Comparison of ENCODE assay signal across 1 cellular context in the genomic region with DNA sequence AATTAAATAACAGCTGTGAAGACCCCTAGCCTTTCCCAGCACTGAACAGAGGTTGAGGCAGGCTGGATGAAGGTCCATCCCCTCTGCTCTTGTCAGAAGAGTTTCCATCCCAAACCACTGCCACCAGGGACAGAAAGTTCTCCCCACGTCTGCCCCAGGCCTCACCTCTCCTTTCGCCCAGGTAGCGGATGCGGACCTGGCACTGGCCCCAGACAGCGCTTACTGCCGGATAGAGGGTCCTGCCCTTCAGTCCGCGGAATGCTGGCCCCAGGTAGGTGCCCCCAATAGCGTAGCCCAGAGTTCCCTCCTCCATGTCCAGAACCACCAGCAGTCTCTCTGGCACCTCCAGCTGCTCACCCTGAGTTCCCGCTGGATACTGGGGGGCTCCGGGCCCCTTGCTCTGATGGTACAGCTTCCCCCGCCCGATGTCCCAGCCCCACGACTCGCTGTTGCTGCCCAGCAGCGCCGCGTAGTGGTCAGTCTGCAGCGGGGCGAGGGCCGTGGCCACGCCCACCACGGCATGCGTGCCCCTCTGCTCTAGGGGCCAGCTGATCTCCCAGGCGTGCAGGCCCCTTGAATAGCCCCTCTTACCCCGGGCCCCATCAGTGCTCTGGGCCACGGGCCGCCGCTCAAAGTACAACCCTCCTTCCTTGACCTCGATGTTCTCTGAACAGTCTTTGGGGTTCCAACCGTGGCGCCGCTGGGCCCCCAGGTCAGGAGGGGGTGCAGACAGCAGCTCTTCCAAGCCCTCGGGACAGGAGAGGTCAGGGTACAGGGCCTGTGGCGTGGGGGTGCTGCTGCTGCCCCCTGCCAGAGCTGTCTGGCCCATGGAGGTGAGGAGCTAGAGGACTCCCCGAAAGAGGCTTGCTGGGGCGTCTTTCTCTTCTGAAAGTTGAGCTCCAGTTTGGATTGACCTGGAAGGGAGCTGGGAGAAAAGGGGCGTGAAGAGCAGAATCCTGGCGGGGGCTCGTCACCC.
TF ChIP-seq lines count a peak whose summit lies in the region.

No MANE protein-coding gene starts in this region.

TF ChIP-seq in HepG2, 621 proteins besides CTCF, POLR2A, EP300 and RAD21 (continued from another document and continues in another):
- TF ChIP-seq, protein P1, sequence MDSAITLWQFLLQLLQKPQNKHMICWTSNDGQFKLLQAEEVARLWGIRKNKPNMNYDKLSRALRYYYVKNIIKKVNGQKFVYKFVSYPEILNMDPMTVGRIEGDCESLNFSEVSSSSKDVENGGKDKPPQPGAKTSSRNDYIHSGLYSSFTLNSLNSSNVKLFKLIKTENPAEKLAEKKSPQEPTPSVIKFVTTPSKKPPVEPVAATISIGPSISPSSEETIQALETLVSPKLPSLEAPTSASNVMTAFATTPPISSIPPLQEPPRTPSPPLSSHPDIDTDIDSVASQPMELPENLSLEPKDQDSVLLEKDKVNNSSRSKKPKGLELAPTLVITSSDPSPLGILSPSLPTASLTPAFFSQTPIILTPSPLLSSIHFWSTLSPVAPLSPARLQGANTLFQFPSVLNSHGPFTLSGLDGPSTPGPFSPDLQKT (CRISPR knock-in tag; IDR thresholded peaks at IDR 0.05; ENCODE audit: borderline replicate concordance): no peak
- TF ChIP-seq ZFP37 (CRISPR knock-in tag; IDR thresholded peaks at IDR 0.05; ENCODE audit: borderline replicate concordance) (no peak), U2AF2 (IDR thresholded peaks at IDR 0.05; ENCODE audit: low read depth, low read length) (no peak), HNRNPUL1 (IDR thresholded peaks at IDR 0.05; ENCODE audit: low read depth, low read length) (no peak), ZNF33B (CRISPR knock-in tag; IDR thresholded peaks at IDR 0.05) (no peak), TCF7 (IDR thresholded peaks at IDR 0.05; ENCODE audit: low read depth) (no peak), ZNF781 (CRISPR knock-in tag; IDR thresholded peaks at IDR 0.05; ENCODE audit: borderline replicate concordance, not compliant biosample characterization) (peak; percentile 23), ZNF615 (CRISPR knock-in tag; IDR thresholded peaks at IDR 0.05; ENCODE audit: borderline replicate concordance) (no peak), HCFC1 (IDR thresholded peaks at IDR 0.05; ENCODE audit: low read depth, low read length) (no peak), ZBTB7B (CRISPR knock-in tag; IDR thresholded peaks at IDR 0.05) (peak; percentile 97), SOX5 (CRISPR knock-in tag; IDR thresholded peaks at IDR 0.05; ENCODE audit: borderline replicate concordance) (no peak; the same call in 1 of the 2 replicates), ZNF780A (CRISPR knock-in tag; IDR thresholded peaks at IDR 0.05) (no peak), NCOR1 (IDR thresholded peaks at IDR 0.05; ENCODE audit: borderline replicate concordance, low read length) (no peak), HNF4G (IDR thresholded peaks at IDR 0.05; ENCODE audit: borderline replicate concordance, low read depth, low read length) (no peak; the same call in 1 of the 2 replicates), HNF4G (CRISPR knock-in tag; IDR thresholded peaks at IDR 0.05; ENCODE audit: borderline replicate concordance, low read depth) (no peak), AGO1 (IDR thresholded peaks at IDR 0.05; ENCODE audit: low read depth, low read length, poor library complexity, severe bottlenecking) (peak; percentile 96), FOSL2 (CRISPR knock-in tag; IDR thresholded peaks at IDR 0.05) (peak; percentile 60), ZNF296 (CRISPR knock-in tag; conservative IDR thresholded peaks at IDR 0.05) (no peak), NFE2L2 (IDR thresholded peaks at IDR 0.05; ENCODE audit: low read length) (no peak), SUZ12 (IDR thresholded peaks at IDR 0.05; ENCODE audit: low read depth, low read length) (no peak), ZBTB3 (CRISPR knock-in tag; IDR thresholded peaks at IDR 0.05; ENCODE audit: borderline replicate concordance, low read depth) (no peak), ATM (IDR thresholded peaks at IDR 0.05; ENCODE audit: borderline replicate concordance) (no peak), ZZZ3 (CRISPR knock-in tag; IDR thresholded peaks at IDR 0.05; ENCODE audit: borderline replicate concordance) (peak; percentile 63; the same call in 1 of the 2 replicates), ZNF484 (CRISPR knock-in tag; IDR thresholded peaks at IDR 0.05; ENCODE audit: borderline replicate concordance, low read depth) (no peak), MYC (CRISPR knock-in tag; IDR thresholded peaks at IDR 0.05; ENCODE audit: borderline replicate concordance) (peak; percentile 91), ZNF383 (CRISPR knock-in tag; IDR thresholded peaks at IDR 0.05; ENCODE audit: borderline replicate concordance) (peak; percentile 95), POLR2AphosphoS5 (IDR thresholded peaks at IDR 0.05; ENCODE audit: low read depth, low read length) (peak; percentile 16), ARID2 (CRISPR knock-in tag; IDR thresholded peaks at IDR 0.05; ENCODE audit: borderline replicate concordance) (no peak), ZNF777 (CRISPR knock-in tag; IDR thresholded peaks at IDR 0.05) (peak; percentile 38; the same call in 1 of the 2 replicates), ZNF724P (CRISPR knock-in tag; IDR thresholded peaks at IDR 0.05; ENCODE audit: borderline replicate concordance) (no peak; the same call in 1 of the 2 replicates), SOX13 (IDR thresholded peaks at IDR 0.05) (no peak), SOX13 (CRISPR knock-in tag; conservative IDR thresholded peaks at IDR 0.05 in 1 of 2, IDR thresholded peaks at IDR 0.05 in 1 of 2) (peak in 1 of 2 experiments; percentile 50; a peak in 1 of 4 replicates), MED1 (CRISPR knock-in tag; IDR thresholded peaks at IDR 0.05) (peak; percentile 76), ZSCAN29 (CRISPR knock-in tag; conservative IDR thresholded peaks at IDR 0.05) (peak; percentile 67; the same call in 1 of the 2 replicates), NFYB (CRISPR knock-in tag; IDR thresholded peaks at IDR 0.05) (peak; percentile 30; the same call in 1 of the 2 replicates), ZNF550 (CRISPR knock-in tag; IDR thresholded peaks at IDR 0.05; ENCODE audit: borderline replicate concordance) (no peak; the same call in 1 of the 2 replicates), MEF2D (CRISPR knock-in tag; IDR thresholded peaks at IDR 0.05) (peak; percentile 50; the same call in 1 of the 2 replicates), SMARCC2 (IDR thresholded peaks at IDR 0.05) (no peak), POGZ (CRISPR knock-in tag; IDR thresholded peaks at IDR 0.05) (no peak)
- TF ChIP-seq, protein P2, sequence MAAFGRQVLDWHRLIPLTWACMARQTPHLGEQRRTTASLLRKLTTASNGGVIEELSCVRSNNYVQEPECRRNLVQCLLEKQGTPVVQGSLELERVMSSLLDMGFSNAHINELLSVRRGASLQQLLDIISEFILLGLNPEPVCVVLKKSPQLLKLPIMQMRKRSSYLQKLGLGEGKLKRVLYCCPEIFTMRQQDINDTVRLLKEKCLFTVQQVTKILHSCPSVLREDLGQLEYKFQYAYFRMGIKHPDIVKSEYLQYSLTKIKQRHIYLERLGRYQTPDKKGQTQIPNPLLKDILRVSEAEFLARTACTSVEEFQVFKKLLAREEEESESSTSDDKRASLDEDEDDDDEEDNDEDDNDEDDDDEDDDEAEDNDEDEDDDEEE (CRISPR knock-in tag; IDR thresholded peaks at IDR 0.05): 0 out of 2 replicates have a peak, but pooled peaks have one; percentile 77
- TF ChIP-seq, protein P3, sequence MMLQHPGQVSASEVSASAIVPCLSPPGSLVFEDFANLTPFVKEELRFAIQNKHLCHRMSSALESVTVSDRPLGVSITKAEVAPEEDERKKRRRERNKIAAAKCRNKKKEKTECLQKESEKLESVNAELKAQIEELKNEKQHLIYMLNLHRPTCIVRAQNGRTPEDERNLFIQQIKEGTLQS (CRISPR knock-in tag; IDR thresholded peaks at IDR 0.05): no peak
- TF ChIP-seq, protein P4, sequence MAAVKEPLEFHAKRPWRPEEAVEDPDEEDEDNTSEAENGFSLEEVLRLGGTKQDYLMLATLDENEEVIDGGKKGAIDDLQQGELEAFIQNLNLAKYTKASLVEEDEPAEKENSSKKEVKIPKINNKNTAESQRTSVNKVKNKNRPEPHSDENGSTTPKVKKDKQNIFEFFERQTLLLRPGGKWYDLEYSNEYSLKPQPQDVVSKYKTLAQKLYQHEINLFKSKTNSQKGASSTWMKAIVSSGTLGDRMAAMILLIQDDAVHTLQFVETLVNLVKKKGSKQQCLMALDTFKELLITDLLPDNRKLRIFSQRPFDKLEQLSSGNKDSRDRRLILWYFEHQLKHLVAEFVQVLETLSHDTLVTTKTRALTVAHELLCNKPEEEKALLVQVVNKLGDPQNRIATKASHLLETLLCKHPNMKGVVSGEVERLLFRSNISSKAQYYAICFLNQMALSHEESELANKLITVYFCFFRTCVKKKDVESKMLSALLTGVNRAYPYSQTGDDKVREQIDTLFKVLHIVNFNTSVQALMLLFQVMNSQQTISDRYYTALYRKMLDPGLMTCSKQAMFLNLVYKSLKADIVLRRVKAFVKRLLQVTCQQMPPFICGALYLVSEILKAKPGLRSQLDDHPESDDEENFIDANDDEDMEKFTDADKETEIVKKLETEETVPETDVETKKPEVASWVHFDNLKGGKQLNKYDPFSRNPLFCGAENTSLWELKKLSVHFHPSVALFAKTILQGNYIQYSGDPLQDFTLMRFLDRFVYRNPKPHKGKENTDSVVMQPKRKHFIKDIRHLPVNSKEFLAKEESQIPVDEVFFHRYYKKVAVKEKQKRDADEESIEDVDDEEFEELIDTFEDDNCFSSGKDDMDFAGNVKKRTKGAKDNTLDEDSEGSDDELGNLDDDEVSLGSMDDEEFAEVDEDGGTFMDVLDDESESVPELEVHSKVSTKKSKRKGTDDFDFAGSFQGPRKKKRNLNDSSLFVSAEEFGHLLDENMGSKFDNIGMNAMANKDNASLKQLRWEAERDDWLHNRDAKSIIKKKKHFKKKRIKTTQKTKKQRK (IDR thresholded peaks at IDR 0.05; ENCODE audit: low read length): no peak
- TF ChIP-seq, protein P5, sequence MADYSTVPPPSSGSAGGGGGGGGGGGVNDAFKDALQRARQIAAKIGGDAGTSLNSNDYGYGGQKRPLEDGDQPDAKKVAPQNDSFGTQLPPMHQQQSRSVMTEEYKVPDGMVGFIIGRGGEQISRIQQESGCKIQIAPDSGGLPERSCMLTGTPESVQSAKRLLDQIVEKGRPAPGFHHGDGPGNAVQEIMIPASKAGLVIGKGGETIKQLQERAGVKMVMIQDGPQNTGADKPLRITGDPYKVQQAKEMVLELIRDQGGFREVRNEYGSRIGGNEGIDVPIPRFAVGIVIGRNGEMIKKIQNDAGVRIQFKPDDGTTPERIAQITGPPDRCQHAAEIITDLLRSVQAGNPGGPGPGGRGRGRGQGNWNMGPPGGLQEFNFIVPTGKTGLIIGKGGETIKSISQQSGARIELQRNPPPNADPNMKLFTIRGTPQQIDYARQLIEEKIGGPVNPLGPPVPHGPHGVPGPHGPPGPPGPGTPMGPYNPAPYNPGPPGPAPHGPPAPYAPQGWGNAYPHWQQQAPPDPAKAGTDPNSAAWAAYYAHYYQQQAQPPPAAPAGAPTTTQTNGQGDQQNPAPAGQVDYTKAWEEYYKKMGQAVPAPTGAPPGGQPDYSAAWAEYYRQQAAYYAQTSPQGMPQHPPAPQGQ (CRISPR knock-in tag; IDR thresholded peaks at IDR 0.05; ENCODE audit: borderline replicate concordance): no peak
- TF ChIP-seq, protein P6, sequence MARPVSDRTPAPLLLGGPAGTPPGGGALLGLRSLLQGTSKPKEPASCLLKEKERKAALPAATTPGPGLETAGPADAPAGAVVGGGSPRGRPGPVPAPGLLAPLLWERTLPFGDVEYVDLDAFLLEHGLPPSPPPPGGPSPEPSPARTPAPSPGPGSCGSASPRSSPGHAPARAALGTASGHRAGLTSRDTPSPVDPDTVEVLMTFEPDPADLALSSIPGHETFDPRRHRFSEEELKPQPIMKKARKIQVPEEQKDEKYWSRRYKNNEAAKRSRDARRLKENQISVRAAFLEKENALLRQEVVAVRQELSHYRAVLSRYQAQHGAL (CRISPR knock-in tag; IDR thresholded peaks at IDR 0.05; ENCODE audit: not compliant biosample characterization): peak; percentile 77
- TF ChIP-seq, protein P7, sequence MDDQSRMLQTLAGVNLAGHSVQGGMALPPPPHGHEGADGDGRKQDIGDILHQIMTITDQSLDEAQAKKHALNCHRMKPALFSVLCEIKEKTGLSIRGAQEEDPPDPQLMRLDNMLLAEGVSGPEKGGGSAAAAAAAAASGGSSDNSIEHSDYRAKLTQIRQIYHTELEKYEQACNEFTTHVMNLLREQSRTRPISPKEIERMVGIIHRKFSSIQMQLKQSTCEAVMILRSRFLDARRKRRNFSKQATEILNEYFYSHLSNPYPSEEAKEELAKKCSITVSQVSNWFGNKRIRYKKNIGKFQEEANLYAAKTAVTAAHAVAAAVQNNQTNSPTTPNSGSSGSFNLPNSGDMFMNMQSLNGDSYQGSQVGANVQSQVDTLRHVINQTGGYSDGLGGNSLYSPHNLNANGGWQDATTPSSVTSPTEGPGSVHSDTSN (CRISPR knock-in tag; IDR thresholded peaks at IDR 0.05; ENCODE audit: borderline replicate concordance): 0 out of 2 replicates have a peak, but pooled peaks have one; percentile 43
- TF ChIP-seq, protein P8, sequence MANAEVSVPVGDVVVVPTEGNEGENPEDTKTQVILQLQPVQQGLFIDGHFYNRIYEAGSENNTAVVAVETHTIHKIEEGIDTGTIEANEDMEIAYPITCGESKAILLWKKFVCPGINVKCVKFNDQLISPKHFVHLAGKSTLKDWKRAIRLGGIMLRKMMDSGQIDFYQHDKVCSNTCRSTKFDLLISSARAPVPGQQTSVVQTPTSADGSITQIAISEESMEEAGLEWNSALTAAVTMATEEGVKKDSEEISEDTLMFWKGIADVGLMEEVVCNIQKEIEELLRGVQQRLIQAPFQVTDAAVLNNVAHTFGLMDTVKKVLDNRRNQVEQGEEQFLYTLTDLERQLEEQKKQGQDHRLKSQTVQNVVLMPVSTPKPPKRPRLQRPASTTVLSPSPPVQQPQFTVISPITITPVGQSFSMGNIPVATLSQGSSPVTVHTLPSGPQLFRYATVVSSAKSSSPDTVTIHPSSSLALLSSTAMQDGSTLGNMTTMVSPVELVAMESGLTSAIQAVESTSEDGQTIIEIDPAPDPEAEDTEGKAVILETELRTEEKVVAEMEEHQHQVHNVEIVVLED (CRISPR knock-in tag; IDR thresholded peaks at IDR 0.05; ENCODE audit: borderline replicate concordance): peak; percentile 82
- TF ChIP-seq, protein P9, sequence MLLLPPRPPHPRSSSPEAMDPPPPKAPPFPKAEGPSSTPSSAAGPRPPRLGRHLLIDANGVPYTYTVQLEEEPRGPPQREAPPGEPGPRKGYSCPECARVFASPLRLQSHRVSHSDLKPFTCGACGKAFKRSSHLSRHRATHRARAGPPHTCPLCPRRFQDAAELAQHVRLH (CRISPR knock-in tag; IDR thresholded peaks at IDR 0.05; ENCODE audit: borderline replicate concordance, low read depth): no peak
- TF ChIP-seq, protein P10, sequence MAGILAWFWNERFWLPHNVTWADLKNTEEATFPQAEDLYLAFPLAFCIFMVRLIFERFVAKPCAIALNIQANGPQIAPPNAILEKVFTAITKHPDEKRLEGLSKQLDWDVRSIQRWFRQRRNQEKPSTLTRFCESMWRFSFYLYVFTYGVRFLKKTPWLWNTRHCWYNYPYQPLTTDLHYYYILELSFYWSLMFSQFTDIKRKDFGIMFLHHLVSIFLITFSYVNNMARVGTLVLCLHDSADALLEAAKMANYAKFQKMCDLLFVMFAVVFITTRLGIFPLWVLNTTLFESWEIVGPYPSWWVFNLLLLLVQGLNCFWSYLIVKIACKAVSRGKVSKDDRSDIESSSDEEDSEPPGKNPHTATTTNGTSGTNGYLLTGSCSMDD (CRISPR knock-in tag; IDR thresholded peaks at IDR 0.05): peak; percentile 45; the same call in 1 of the 2 replicates
- TF ChIP-seq, protein P11, sequence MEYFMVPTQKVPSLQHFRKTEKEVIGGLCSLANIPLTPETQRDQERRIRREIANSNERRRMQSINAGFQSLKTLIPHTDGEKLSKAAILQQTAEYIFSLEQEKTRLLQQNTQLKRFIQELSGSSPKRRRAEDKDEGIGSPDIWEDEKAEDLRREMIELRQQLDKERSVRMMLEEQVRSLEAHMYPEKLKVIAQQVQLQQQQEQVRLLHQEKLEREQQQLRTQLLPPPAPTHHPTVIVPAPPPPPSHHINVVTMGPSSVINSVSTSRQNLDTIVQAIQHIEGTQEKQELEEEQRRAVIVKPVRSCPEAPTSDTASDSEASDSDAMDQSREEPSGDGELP (IDR thresholded peaks at IDR 0.05; ENCODE audit: borderline replicate concordance, low read depth): peak; percentile 97
